13 cellular contexts compared by ENCODE assay signal in genomic region chrX:111652719-111653118, GRCh38. TPM values are rescaled to one million over a fixed set of nuclear protein-coding genes. Genes with fewer than 3 reads are reported as not detected.
DNase-seq lines count a peak whose midpoint lies in the region; ATAC-seq and TF ChIP-seq lines count a peak whose summit lies in the region.
"Had no signal": no experiment of that assay in that cellular context is flagged by ENCODE, and none has a peak within 500 bp of the region (broad histone marks: within the 10 kb centered on the region; RNA-seq: fewer than 3 reads in every experiment).

No MANE protein-coding gene starts in this region.

- TF ChIP-seq CTCF in C4-2B (conservative IDR thresholded peaks at IDR 0.05) = peak; percentile 28
- 0 out of 6 replicates have a peak, but pooled peaks of 1 of the 3 experiments have one; percentile 6 for TF ChIP-seq CTCF in HCT116 (IDR thresholded peaks at IDR 0.05 in 2 of 3, conservative IDR thresholded peaks at IDR 0.05 in 1 of 3; ENCODE audit: borderline replicate concordance in 1 of 3, insufficient read depth in 1 of 3, low read depth in 2 of 3, low read length in 2 of 3)
- TF ChIP-seq CTCF in fibroblast of the aortic adventitia (IDR thresholded peaks at IDR 0.05; ENCODE audit: insufficient read depth, low read length) = peak; percentile 2
- TF ChIP-seq CTCF in sigmoid colon (IDR thresholded peaks at IDR 0.05) = no peak

- H3K4me1 ChIP-seq in HCT116 (ENCODE audit: control insufficient read depth in 1 of 2, insufficient read depth in 2 of 2, low read length in 2 of 2) (no peaks in the 10 kb centered on the region), sigmoid colon (no peaks in the 10 kb centered on the region)

- WGBS in sigmoid colon, 2 donors = 52 to 57% methylated on average over 3 of the region's 3 CpGs

- H2AFZ ChIP-seq in HCT116 (ENCODE audit: low read depth, low read length, poor library complexity, severe bottlenecking) = no peak overlapping the region

- peak; percentile 17; the same call in 1 of the 2 replicates for TF ChIP-seq RAD21 in HCT116 (IDR thresholded peaks at IDR 0.05; ENCODE audit: low read depth)

- H4K20me1 ChIP-seq in HCT116 (ENCODE audit: insufficient read depth) = no peaks in the 10 kb centered on the region

- no peak overlapping the region for H3K9ac ChIP-seq in HCT116 (ENCODE audit: low read length)

- no peaks in the 10 kb centered on the region for H3K36me3 ChIP-seq in HCT116 (ENCODE audit: control insufficient read depth in 1 of 2, insufficient read depth in 2 of 2, low read length in 2 of 2)
- no peaks in the 10 kb centered on the region for H3K36me3 ChIP-seq in sigmoid colon

- CTCF ChIA-PET in HCT116 (lab: Charles Lee) = no interaction called here

- no peak for TF ChIP-seq EP300 in sigmoid colon (IDR thresholded peaks at IDR 0.05)

- RAD21 ChIA-PET in HCT116 (lab: Charles Lee; ENCODE audit: low non-redundant PET in 1 of 2, low total read pairs in 2 of 2, uncharacterized antibody in 2 of 2, unreplicated experiment in 2 of 2) = no interaction called here

- BruUV-seq in HCT116 (replicated peaks; lab: Mats Ljungman, UMichigan) = no TSS peak

- no peaks in the 10 kb centered on the region for H3K79me2 ChIP-seq in HCT116 (ENCODE audit: insufficient read depth, low read length)

- H3K4me3 ChIP-seq in HCT116 (replicated peaks in 1 of 2; ENCODE audit: low read depth in 1 of 2, low read length in 2 of 2) = no peak overlapping the region
- no peak overlapping the region for H3K4me3 ChIP-seq in fibroblast of the aortic adventitia (ENCODE audit: low read depth, low read length)
- no peak overlapping the region for H3K4me3 ChIP-seq in sigmoid colon

- DNase-seq in HCT116 (ENCODE audit: low read depth, low spot score) = no peak
- DNase-seq in RPMI7951 (ENCODE audit: low read depth) = peak; percentile 0
- peak; percentile 4 for DNase-seq in fibroblast of the aortic adventitia (ENCODE audit: low read depth)
- no peak for DNase-seq in sigmoid colon
- DNase-seq: activated effector memory CD4-positive, alpha-beta T cell treated with Interleukin-2 at 50 U/mL for 16 hours; foreskin fibroblast; KBM-7; nucleus accumbens; SHP77 treated with DMSO at 0.1 percent for 48 hours; stimulated activated naive CD4-positive, alpha-beta T cell treated with Interleukin-2 at 50 U/mL for 16 hours had no signal

- no peaks in the 10 kb centered on the region for H3K9me3 ChIP-seq in HCT116 (ENCODE audit: control insufficient read depth in 1 of 2, insufficient read depth in 1 of 2, low read depth in 1 of 2, low read length in 2 of 2)
- H3K9me3 ChIP-seq in sigmoid colon = no peaks in the 10 kb centered on the region

- POLR2A ChIA-PET in HCT116 (lab: Charles Lee) = no interaction called here

- H3K27me3 ChIP-seq in HCT116 (ENCODE audit: insufficient read depth, low read length) (no peaks in the 10 kb centered on the region), sigmoid colon (no peaks in the 10 kb centered on the region)

- intact Hi-C loops in HCT116 (cut with micrococcal nuclease) (no loop called here), sigmoid colon (cut with DNase I) (no loop called here)

- H3K4me2 ChIP-seq in HCT116 (ENCODE audit: low read length) = no peak overlapping the region

- H3K27ac ChIP-seq in C4-2B = no peak overlapping the region
- H3K27ac ChIP-seq in HCT116 (ENCODE audit: low read depth, low read length) = no peak overlapping the region
- no peak overlapping the region for H3K27ac ChIP-seq in sigmoid colon

- ATAC-seq in HCT116 (no peak), HG02970 (IDR thresholded peaks at IDR 0.05; ENCODE audit: low FRiP score, unreplicated experiment) (no peak), HG03135 (IDR thresholded peaks at IDR 0.05; ENCODE audit: unreplicated experiment) (no peak)

- no peaks in the 10 kb centered on the region for H3K9me2 ChIP-seq in HCT116 (ENCODE audit: insufficient read depth)

- no peak for TF ChIP-seq POLR2A in HCT116 (IDR thresholded peaks at IDR 0.05; ENCODE audit: borderline replicate concordance, extremely low read depth, insufficient read depth, insufficient read length)
- TF ChIP-seq POLR2A in sigmoid colon (IDR thresholded peaks at IDR 0.05) = no peak

TF ChIP-seq in HCT116, 20 proteins besides CTCF, POLR2A, EP300 and RAD21:
- no peak for TF ChIP-seq ZBTB33 (IDR thresholded peaks at IDR 0.05; ENCODE audit: extremely low read depth, insufficient replicate concordance, low read length)
- no peak for TF ChIP-seq EGR1 (IDR thresholded peaks at IDR 0.05; ENCODE audit: low read depth)
- TF ChIP-seq POLR2AphosphoS5 (IDR thresholded peaks at IDR 0.05; ENCODE audit: low read depth, low read length) = no peak
- TF ChIP-seq ZFX (IDR thresholded peaks at IDR 0.05) = no peak
- TF ChIP-seq EZH2 (IDR thresholded peaks at IDR 0.05) = no peak
- TF ChIP-seq FOSL1 (IDR thresholded peaks at IDR 0.05; ENCODE audit: low read depth) = no peak
- TF ChIP-seq JUND (IDR thresholded peaks at IDR 0.05) = no peak
- TF ChIP-seq, protein P1, sequence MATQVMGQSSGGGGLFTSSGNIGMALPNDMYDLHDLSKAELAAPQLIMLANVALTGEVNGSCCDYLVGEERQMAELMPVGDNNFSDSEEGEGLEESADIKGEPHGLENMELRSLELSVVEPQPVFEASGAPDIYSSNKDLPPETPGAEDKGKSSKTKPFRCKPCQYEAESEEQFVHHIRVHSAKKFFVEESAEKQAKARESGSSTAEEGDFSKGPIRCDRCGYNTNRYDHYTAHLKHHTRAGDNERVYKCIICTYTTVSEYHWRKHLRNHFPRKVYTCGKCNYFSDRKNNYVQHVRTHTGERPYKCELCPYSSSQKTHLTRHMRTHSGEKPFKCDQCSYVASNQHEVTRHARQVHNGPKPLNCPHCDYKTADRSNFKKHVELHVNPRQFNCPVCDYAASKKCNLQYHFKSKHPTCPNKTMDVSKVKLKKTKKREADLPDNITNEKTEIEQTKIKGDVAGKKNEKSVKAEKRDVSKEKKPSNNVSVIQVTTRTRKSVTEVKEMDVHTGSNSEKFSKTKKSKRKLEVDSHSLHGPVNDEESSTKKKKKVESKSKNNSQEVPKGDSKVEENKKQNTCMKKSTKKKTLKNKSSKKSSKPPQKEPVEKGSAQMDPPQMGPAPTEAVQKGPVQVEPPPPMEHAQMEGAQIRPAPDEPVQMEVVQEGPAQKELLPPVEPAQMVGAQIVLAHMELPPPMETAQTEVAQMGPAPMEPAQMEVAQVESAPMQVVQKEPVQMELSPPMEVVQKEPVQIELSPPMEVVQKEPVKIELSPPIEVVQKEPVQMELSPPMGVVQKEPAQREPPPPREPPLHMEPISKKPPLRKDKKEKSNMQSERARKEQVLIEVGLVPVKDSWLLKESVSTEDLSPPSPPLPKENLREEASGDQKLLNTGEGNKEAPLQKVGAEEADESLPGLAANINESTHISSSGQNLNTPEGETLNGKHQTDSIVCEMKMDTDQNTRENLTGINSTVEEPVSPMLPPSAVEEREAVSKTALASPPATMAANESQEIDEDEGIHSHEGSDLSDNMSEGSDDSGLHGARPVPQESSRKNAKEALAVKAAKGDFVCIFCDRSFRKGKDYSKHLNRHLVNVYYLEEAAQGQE (IDR thresholded peaks at IDR 0.05; ENCODE audit: low read depth) = no peak
- TF ChIP-seq MAX (IDR thresholded peaks at IDR 0.05) = no peak
- TF ChIP-seq CEBPB (IDR thresholded peaks at IDR 0.05; ENCODE audit: low read depth) = no peak
- no peak for TF ChIP-seq SP1 (IDR thresholded peaks at IDR 0.05; ENCODE audit: low read depth)
- TF ChIP-seq CBX3 (IDR thresholded peaks at IDR 0.05; ENCODE audit: low read depth) = no peak
- no peak for TF ChIP-seq ZNF274 (IDR thresholded peaks at IDR 0.05; ENCODE audit: low read depth, low read length)
- TF ChIP-seq ATF3 (IDR thresholded peaks at IDR 0.05) = no peak
- no peak for TF ChIP-seq TCF7L2 (IDR thresholded peaks at IDR 0.05; ENCODE audit: borderline replicate concordance, extremely low read depth, insufficient read depth, insufficient read length)
- TF ChIP-seq SRF (IDR thresholded peaks at IDR 0.05; ENCODE audit: low read depth) = no peak
- no peak for TF ChIP-seq YY1 (IDR thresholded peaks at IDR 0.05; ENCODE audit: extremely low read depth, insufficient replicate concordance, low read depth, low read length)
- no peak for TF ChIP-seq ELF1 (IDR thresholded peaks at IDR 0.05; ENCODE audit: borderline replicate concordance, low read depth)
- TF ChIP-seq EZH2phosphoT487 (IDR thresholded peaks at IDR 0.05; ENCODE audit: borderline replicate concordance) = no peak

RNA-seq across cellular contexts. Expression of gene ALG13, which starts 28.3 kb away (rescaled TPM):
- 50.4 TPM for total RNA-seq in HCT116 (2021; ENCODE audit: unreplicated experiment)
- 35.6 and 37.3 TPM in 2 replicates for polyA plus RNA-seq in HCT116 (2012)
- total RNA-seq in RPMI7951 (2014; rRNA removed; shearing (Covaris generic)) = 36.2 and 36.4 TPM in 2 replicates
- 56.5 and 108 TPM in 2 replicates for total RNA-seq in fibroblast of the aortic adventitia (ENCODE audit: low replicate concordance)
- 10 to 100 TPM; 34.9 to 80.9 (median 42.1) TPM for total RNA-seq in sigmoid colon
- polyA plus RNA-seq in sigmoid colon = 10 to 100 TPM; 24.2 to 54.7 (median 51.6) TPM

Comparison
In these comparisons a context has a peak if more than half of its experiments do, and no peak if none do; other contexts are left out.
1. CTCF ChIP-seq: peak in C4-2B (single experiment) and fibroblast of the aortic adventitia (single experiment); none in sigmoid colon (0 of 4).
2. DNase-seq: peak in RPMI7951 (single experiment) and fibroblast of the aortic adventitia (single experiment); none in HCT116 (single experiment) and sigmoid colon (single experiment).